Comparison of ENCODE assay signal across 9 cellular contexts in genomic region chr18:650428-650858, GRCh38. TPM values are rescaled to one million over a fixed set of nuclear protein-coding genes. Genes with fewer than 3 reads are reported as not detected.
A peak's percentile ranks its signal among the peaks of the same experiment; 100 is the strongest.
DNase-seq lines count a peak whose midpoint lies in the region; ATAC-seq and TF ChIP-seq lines count a peak whose summit lies in the region.
"Had no signal": no experiment of that assay in that cellular context is flagged by ENCODE, and none has a peak within 500 bp of the region (broad histone marks: within the 10 kb centered on the region; RNA-seq: fewer than 3 reads in every experiment).

No MANE protein-coding gene starts in this region.

- no peak overlapping the region for H2AFZ ChIP-seq in OCI-LY7 (ENCODE audit: low read length)

- DNase-seq in CD1c-positive myeloid dendritic cell (ENCODE audit: extremely low spot score) (peak; percentile 33), OCI-LY7 (ENCODE audit: low spot score) (peak; percentile 63), MG63 (no peak), NCI-H1092 treated with DMSO at 0.1 percent for 48 hours (lab: John Stamatoyannopoulos, UW) (no peak), colonic mucosa (no peak), anterior cingulate cortex (lab: John Stamatoyannopoulos, UW) (no peak)
- DNase-seq: SHP77 had no signal

- no peak for TF ChIP-seq CTCF in OCI-LY7 (conservative IDR thresholded peaks at IDR 0.05; ENCODE audit: low read length)
- TF ChIP-seq CTCF in colonic mucosa (IDR thresholded peaks at IDR 0.05): no peak

- H3K9ac ChIP-seq in colonic mucosa (ENCODE audit: low read depth in 2 of 2, low read length in 2 of 2): no peak overlapping the region

- H3K79me2 ChIP-seq in OCI-LY7 (ENCODE audit: insufficient read depth, low read depth, low read length): peaks cover 10% of the 10 kb centered on the region; the same call in 1 of the 2 replicates

- peaks cover 25% of the 10 kb centered on the region for H4K20me1 ChIP-seq in OCI-LY7 (ENCODE audit: insufficient read depth, low read length)

- peaks cover 18% of the 10 kb centered on the region for H3K4me1 ChIP-seq in OCI-LY7 (ENCODE audit: insufficient read depth, low read length, poor library complexity, severe bottlenecking)
- no peaks in the 10 kb centered on the region for H3K4me1 ChIP-seq in colonic mucosa

- CTCF ChIA-PET in OCI-LY7 (lab: Charles Lee; ENCODE audit: unreplicated experiment): no interaction called here

- no peaks in the 10 kb centered on the region for H3K9me2 ChIP-seq in OCI-LY7 (ENCODE audit: insufficient read depth, low read length)

- peak overlapping the region; percentile 50 for H3K4me2 ChIP-seq in OCI-LY7 (ENCODE audit: low read length)

- H3K36me3 ChIP-seq in OCI-LY7 (ENCODE audit: insufficient read depth, low read length): peaks cover 9% of the 10 kb centered on the region; the same call in 1 of the 2 replicates
- no peaks in the 10 kb centered on the region for H3K36me3 ChIP-seq in MG63
- H3K36me3 ChIP-seq in colonic mucosa: no peaks in the 10 kb centered on the region

- H3K27ac ChIP-seq in OCI-LY7 (ENCODE audit: low read depth, low read length, poor library complexity, severe bottlenecking) (no peak overlapping the region), colonic mucosa (no peak overlapping the region)

- intact Hi-C loops in OCI-LY7 (cut with micrococcal nuclease; ENCODE audit: unreplicated experiment): no loop called here
- intact Hi-C loops in colonic mucosa (cut with DNase I): no loop called here

- POLR2A ChIA-PET in OCI-LY7 (lab: Charles Lee): no interaction called here

- H3K4me3 ChIP-seq in OCI-LY7 (ENCODE audit: low read depth, low read length, poor library complexity, severe bottlenecking): no peak overlapping the region
- no peak overlapping the region for H3K4me3 ChIP-seq in MG63
- H3K4me3 ChIP-seq in colonic mucosa: no peak overlapping the region

- no peaks in the 10 kb centered on the region for H3K27me3 ChIP-seq in MG63
- H3K27me3 ChIP-seq in colonic mucosa: no peaks in the 10 kb centered on the region

- no peaks in the 10 kb centered on the region for H3K9me3 ChIP-seq in OCI-LY7 (ENCODE audit: low read length)
- H3K9me3 ChIP-seq in MG63: no peaks in the 10 kb centered on the region
- H3K9me3 ChIP-seq in colonic mucosa: no peaks in the 10 kb centered on the region

- no TSS peak for BruUV-seq in OCI-LY7 (replicated peaks; lab: Mats Ljungman, UMichigan)

- ATAC-seq in GM19324 (IDR thresholded peaks at IDR 0.05; ENCODE audit: low FRiP score, unreplicated experiment) (peak; percentile 91), HG03064 (IDR thresholded peaks at IDR 0.05; ENCODE audit: low read depth, unreplicated experiment) (peak; percentile 93)

RNA-seq across cellular contexts. Expression of gene TYMS, which starts 7.0 kb away (rescaled TPM):
- total RNA-seq in OCI-LY7 (2014; rRNA removed; shearing (Covaris generic)): 86.2 and 90.7 TPM in 2 replicates
- total RNA-seq in OCI-LY7 (2022) (196 and 210 TPM in 2 replicates), colonic mucosa (100 to 1,000 TPM in 1 of 2 donors, 10 to 100 TPM in 1; 32.8 to 131 TPM)
- total RNA-seq in MG63 (2014; rRNA removed; shearing (Covaris generic); ENCODE audit: low replicate concordance): 55.7 and 57.0 TPM in 2 replicates

RNA-seq across cellular contexts. Expression of gene CLUL1, which starts 53.7 kb away (rescaled TPM):
- not detected in 2 replicates for total RNA-seq in OCI-LY7 (2014; rRNA removed; shearing (Covaris generic))
- not detected in 2 replicates for total RNA-seq in OCI-LY7 (2022)
- not detected in 2 replicates for total RNA-seq in MG63 (2014; rRNA removed; shearing (Covaris generic); ENCODE audit: low replicate concordance)
- not detected for total RNA-seq in colonic mucosa

Comparison
In these comparisons a context has a peak if more than half of its experiments do, and no peak if none do; other contexts are left out.
1. DNase-seq: peak in CD1c-positive myeloid dendritic cell (single experiment) and OCI-LY7 (single experiment); none in MG63 (single experiment), NCI-H1092 treated with DMSO at 0.1 percent for 48 hours (single experiment), colonic mucosa (single experiment) and anterior cingulate cortex (0 of 58).